In genomic region chr1:173881117-173881516, GRCh38 we compare ENCODE assay signal across 10 cellular contexts. TPM values are rescaled to one million over a fixed set of nuclear protein-coding genes. Genes with fewer than 3 reads are reported as not detected.
"Had no signal": no experiment of that assay in that cellular context is flagged by ENCODE, and none has a peak within 500 bp of the region (broad histone marks: within the 10 kb centered on the region; RNA-seq: fewer than 3 reads in every experiment).

No MANE protein-coding gene starts in this region.

RNA-seq across cellular contexts. Expression of gene SERPINC1, which starts 36.0 kb away (rescaled TPM):
- total RNA-seq: activated naive CD4-positive, alpha-beta T cell treated with anti-CD3 and anti-CD28 coated beads for 36 hours; activated naive CD8-positive, alpha-beta T cell treated with anti-CD3 and anti-CD28 coated beads for 36 hours; activated naive CD8-positive, alpha-beta T cell treated with anti-CD3 and anti-CD28 coated beads, Interleukin-2, amount 10 ng/mL, durations not matched to agents 7 days and 5 days; activated T-helper 2 cell treated with anti-CD3 and anti-CD28 coated beads, Interferon-gamma antibody, Interleukin-2, Interleukin-4, amounts not matched to agents 10 μg/mL and 5 μg/mL and 100 μg/mL, durations not matched to agents 14 hours and 24 hours and 36 hours; aorta; astrocyte; body of pancreas; bronchial epithelial cell; cerebellum had no signal
- polyA plus RNA-seq: cardiac muscle cell had no signal
